19 cellular contexts compared by ENCODE assay signal in the genomic region with DNA sequence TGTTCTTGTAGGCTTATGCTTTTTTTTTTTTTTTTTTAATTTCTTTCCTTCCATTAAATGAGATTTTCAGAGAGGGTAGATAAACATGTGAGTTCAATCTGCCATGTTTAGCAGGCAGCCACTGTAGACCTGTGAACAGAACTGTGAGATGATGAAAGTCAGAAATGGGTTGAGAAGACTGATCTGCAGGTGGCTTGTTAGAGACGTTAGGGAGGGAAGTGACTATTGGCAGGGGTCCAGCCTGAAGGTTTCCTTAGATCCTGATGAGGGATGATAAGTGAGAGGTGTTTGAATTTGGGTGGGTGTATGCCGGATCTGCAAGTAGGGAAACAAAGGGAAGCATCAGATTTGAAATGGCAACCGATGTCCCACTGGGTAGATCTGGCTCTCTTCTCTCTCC.
A peak's percentile ranks its signal among the peaks of the same experiment; 100 is the strongest.
DNase-seq lines count a peak whose midpoint lies in the region; ATAC-seq and TF ChIP-seq lines count a peak whose summit lies in the region.
"Had no signal": no experiment of that assay in that cellular context is flagged by ENCODE, and none has a peak within 500 bp of the region (broad histone marks: within the 10 kb centered on the region; RNA-seq: fewer than 3 reads in every experiment).

No MANE protein-coding gene starts in this region.

- H2AFZ ChIP-seq in DND-41 (ENCODE audit: low read depth, low read length) (peak overlapping the region; percentile 58), OCI-LY1 (ENCODE audit: low read length) (no peak overlapping the region)
- H2AFZ ChIP-seq: GM23248 had no signal

- H3K4me1 ChIP-seq in DND-41 (ENCODE audit: insufficient read depth, low read length) (peaks cover 66% of the 10 kb centered on the region), OCI-LY1 (ENCODE audit: insufficient read depth, low read length, severe bottlenecking) (peaks cover 13% of the 10 kb centered on the region), mesendoderm (ENCODE audit: control insufficient read depth, low read depth, low read length) (peaks cover 6% of the 10 kb centered on the region)
- H3K4me1 ChIP-seq: HAP-1 had no signal

- H3K79me2 ChIP-seq in DND-41 (ENCODE audit: insufficient read depth, low read length) (no peaks in the 10 kb centered on the region), OCI-LY1 (ENCODE audit: insufficient read depth, low read length) (no peaks in the 10 kb centered on the region), mesendoderm (ENCODE audit: control insufficient read depth, insufficient read depth, low read length) (no peaks in the 10 kb centered on the region)

- H3K9me3 ChIP-seq in DND-41 (ENCODE audit: insufficient read depth, low read length, severe bottlenecking) (peaks cover 8% of the 10 kb centered on the region), KOPT-K1 (ENCODE audit: insufficient read depth, low read length, poor library complexity, severe bottlenecking) (no peaks in the 10 kb centered on the region), OCI-LY1 (ENCODE audit: low read length) (no peaks in the 10 kb centered on the region)

- ATAC-seq in DND-41 (ENCODE audit: insufficient read depth, low read depth) = peak; percentile 90
- no peak for ATAC-seq in GM19324 (IDR thresholded peaks at IDR 0.05; ENCODE audit: low FRiP score, unreplicated experiment)
- ATAC-seq: T-cell had no signal

- H4K20me1 ChIP-seq in DND-41 (ENCODE audit: insufficient read depth, low read length) = no peaks in the 10 kb centered on the region
- H4K20me1 ChIP-seq in OCI-LY1 (ENCODE audit: insufficient read depth, low read length) = no peaks in the 10 kb centered on the region

- peak overlapping the region; percentile 21 for H3K4me2 ChIP-seq in DND-41 (ENCODE audit: insufficient read depth, low read length)
- 0 out of 2 replicates have a peak overlapping the region, but pooled peaks have one; percentile 12 for H3K4me2 ChIP-seq in OCI-LY1 (ENCODE audit: low read length)
- H3K4me2 ChIP-seq in mesendoderm (ENCODE audit: low read length) = no peak overlapping the region
- H3K4me2 ChIP-seq: KMS-11 had no signal

- H3K27me3 ChIP-seq in DND-41 (ENCODE audit: insufficient read depth, low read length, poor library complexity) (no peaks in the 10 kb centered on the region), OCI-LY1 (ENCODE audit: insufficient read depth, low read length) (no peaks in the 10 kb centered on the region), mesendoderm (ENCODE audit: insufficient read depth, low read length, poor library complexity) (no peaks in the 10 kb centered on the region)

- no peaks in the 10 kb centered on the region for H3K9me2 ChIP-seq in OCI-LY1 (ENCODE audit: low read depth, low read length)

- DNase-seq in DND-41 = peak; percentile 90
- peak; percentile 31 for DNase-seq in mesendoderm
- DNase-seq in putamen (ENCODE audit: low spot score) = no peak
- no peak for DNase-seq in glomerular visceral epithelial cell (ENCODE audit: extremely low spot score)
- DNase-seq: Calu3, DMS79 treated with DMSO at 0.1 percent for 48 hours, GM23248, NCI-H1417 treated with DMSO at 0.1 percent for 48 hours, NCI-H1694 treated with DMSO at 0.1 percent for 48 hours, NCI-H2081, NCI-H2227 treated with DMSO at 0.1 percent for 48 hours, NCI-H526 treated with DMSO at 0.1 percent for 48 hours, RPMI8226 had no signal

- no peaks in the 10 kb centered on the region for H3K79me1 ChIP-seq in mesendoderm (ENCODE audit: low read length)

- H3K9ac ChIP-seq in DND-41 (ENCODE audit: low read depth, low read length) (peak overlapping the region; percentile 56), OCI-LY1 (ENCODE audit: low read length) (no peak overlapping the region), mesendoderm (ENCODE audit: low read length) (no peak overlapping the region)
- H3K9ac ChIP-seq: GM23248, KMS-11 had no signal

- no peak overlapping the region for H2BK5ac ChIP-seq in mesendoderm (ENCODE audit: low read length)

- H2AK5ac ChIP-seq in mesendoderm (ENCODE audit: low read length) = no peak overlapping the region

- H3K18ac ChIP-seq in mesendoderm (ENCODE audit: low read length) = no peak overlapping the region

- H3K56ac ChIP-seq in mesendoderm (ENCODE audit: low read length) = no peak overlapping the region

- H3K27ac ChIP-seq in DND-41 (ENCODE audit: low read length) (peak overlapping the region; percentile 98), KOPT-K1 (ENCODE audit: low read depth, low read length, poor library complexity, severe bottlenecking) (peak overlapping the region; percentile 65), OCI-LY1 (ENCODE audit: low read depth, low read length, poor library complexity, severe bottlenecking) (peak overlapping the region; percentile 64), mesendoderm (ENCODE audit: low read depth, low read length) (no peak overlapping the region)
- H3K27ac ChIP-seq: GM23248, KMS-11 had no signal

- no peak overlapping the region for H3K23ac ChIP-seq in mesendoderm (ENCODE audit: low read length)

- no peak overlapping the region for H3K4ac ChIP-seq in mesendoderm (ENCODE audit: low read depth, low read length)

- no peaks in the 10 kb centered on the region for H3K36me3 ChIP-seq in DND-41 (ENCODE audit: insufficient read depth, low read length)
- no peaks in the 10 kb centered on the region for H3K36me3 ChIP-seq in KOPT-K1 (ENCODE audit: insufficient read depth, low read length)
- H3K36me3 ChIP-seq in OCI-LY1 (ENCODE audit: insufficient read depth, low read length) = no peaks in the 10 kb centered on the region
- no peaks in the 10 kb centered on the region for H3K36me3 ChIP-seq in mesendoderm (ENCODE audit: control insufficient read depth, insufficient read depth, low read length)
- H3K36me3 ChIP-seq: HAP-1 had no signal

- no peak overlapping the region for H3K4me3 ChIP-seq in DND-41 (ENCODE audit: low read depth in 1 of 2, low read length in 2 of 2)
- H3K4me3 ChIP-seq in OCI-LY1 (ENCODE audit: low read depth, low read length, poor library complexity, severe bottlenecking) = no peak overlapping the region
- H3K4me3 ChIP-seq in mesendoderm (ENCODE audit: low read length) = no peak overlapping the region
- H3K4me3 ChIP-seq: GM23248, HAP-1 had no signal

- no CpG with 5 or more reads among the region's 3 CpGs for WGBS in mesendoderm (ENCODE audit: extremely low coverage, insufficient coverage, low lambda C conversion rate)

- H2BK15ac ChIP-seq in mesendoderm (replicated peaks; ENCODE audit: low read depth) = no peak overlapping the region

- H3F3A ChIP-seq in OCI-LY1 (ENCODE audit: insufficient read depth, low read length) = no peaks in the 10 kb centered on the region

- H4K8ac ChIP-seq in mesendoderm (ENCODE audit: low read depth, low read length) = no peak overlapping the region

- TF ChIP-seq CTCF in DND-41 (IDR thresholded peaks at IDR 0.05; ENCODE audit: borderline replicate concordance, extremely low read depth, low read length, poor library complexity, severe bottlenecking) (no peak), OCI-LY1 (IDR thresholded peaks at IDR 0.05; ENCODE audit: low read length) (no peak)

- no peak overlapping the region for H2BK120ac ChIP-seq in mesendoderm (ENCODE audit: low read depth, low read length)

- no peak overlapping the region for H4K5ac ChIP-seq in mesendoderm (ENCODE audit: low read length)

Comparison
In these comparisons a context has a peak if more than half of its experiments do, and no peak if none do; other contexts are left out.
1. DNase-seq: peak in DND-41 (single experiment) and mesendoderm (single experiment); none in putamen (single experiment) and glomerular visceral epithelial cell (single experiment).